In the genomic region with DNA sequence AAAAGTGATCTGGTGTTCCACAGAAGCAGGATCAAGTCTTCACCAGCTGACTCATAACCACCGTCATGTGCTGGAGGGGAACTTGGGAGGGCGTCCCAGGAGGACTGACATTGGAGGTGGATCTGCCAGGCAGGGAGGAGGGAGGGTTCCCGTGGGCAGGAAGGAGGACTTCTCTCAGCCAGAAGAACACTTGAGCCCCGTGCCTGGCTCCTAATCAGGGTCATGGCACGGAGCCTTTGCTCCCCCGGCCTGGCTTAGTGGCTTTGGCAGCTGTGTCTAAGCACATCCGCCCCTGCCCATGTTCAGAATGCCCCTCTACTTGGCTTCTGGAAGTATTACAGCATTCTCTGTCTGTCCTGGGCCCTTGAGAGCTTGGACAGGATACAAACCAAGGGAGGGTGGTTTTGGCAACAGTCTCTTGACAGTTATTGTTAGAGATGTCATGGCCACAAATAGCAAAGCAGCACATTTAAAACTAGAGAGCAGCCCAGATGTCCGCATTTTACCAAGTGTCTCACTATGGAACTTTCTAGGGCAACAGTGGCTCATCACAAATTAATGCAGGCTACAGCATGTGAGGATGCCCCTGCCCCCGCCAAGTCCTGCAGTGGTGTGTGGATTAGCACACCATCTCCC, we compare ENCODE assay signal across 10 cellular contexts. TPM values are rescaled to one million over a fixed set of nuclear protein-coding genes. Genes with fewer than 3 reads are reported as not detected.
A peak's percentile ranks its signal among the peaks of the same experiment; 100 is the strongest.
DNase-seq lines count a peak whose midpoint lies in the region; ATAC-seq and TF ChIP-seq lines count a peak whose summit lies in the region.
"Had no signal": no experiment of that assay in that cellular context is flagged by ENCODE, and none has a peak within 500 bp of the region (broad histone marks: within the 10 kb centered on the region; RNA-seq: fewer than 3 reads in every experiment).

No MANE protein-coding gene starts in this region.

- H3K27ac ChIP-seq in skeletal muscle tissue (ENCODE audit: low read depth, low read length), result peak overlapping the region; percentile 94
- H3K27ac ChIP-seq: epithelial cell of prostate had no signal

- ATAC-seq in GM18909 (IDR thresholded peaks at IDR 0.05; ENCODE audit: poor library complexity, unreplicated experiment), result no peak

- H3K4me1 Mint-ChIP-seq in activated naive CD4-positive, alpha-beta T cell treated with anti-CD3 and anti-CD28 coated beads, Interleukin-2, amount 10 ng/mL, durations not matched to agents 7 days and 5 days, result no peaks in the 10 kb centered on the region

- H3K4me3 ChIP-seq in astrocyte of the cerebellum (ENCODE audit: low read depth, low read length) (no peak overlapping the region), skeletal muscle tissue (ENCODE audit: low read length in 3 of 3) (peak overlapping the region; percentile 27 to 48 (median 30))

- no peak overlapping the region for H3K4me3 Mint-ChIP-seq in activated naive CD4-positive, alpha-beta T cell treated with anti-CD3 and anti-CD28 coated beads, Interleukin-2, amount 10 ng/mL, durations not matched to agents 7 days and 5 days

- TF ChIP-seq CTCF in astrocyte of the cerebellum (IDR thresholded peaks at IDR 0.05; ENCODE audit: low read depth, low read length, missing control alignments), result no peak

- no peaks in the 10 kb centered on the region for H3K9me3 Mint-ChIP-seq in activated naive CD4-positive, alpha-beta T cell treated with anti-CD3 and anti-CD28 coated beads, Interleukin-2, amount 10 ng/mL, durations not matched to agents 7 days and 5 days

- H3K27ac Mint-ChIP-seq in activated naive CD4-positive, alpha-beta T cell treated with anti-CD3 and anti-CD28 coated beads, Interleukin-2, amount 10 ng/mL, durations not matched to agents 7 days and 5 days, result no peak overlapping the region

- in situ Hi-C loops in astrocyte of the cerebellum (cut with HindIII; ENCODE audit: low sequenced_read_pairs), result no loop called here

- H3K9me3 ChIP-seq in skeletal muscle tissue (ENCODE audit: control insufficient read depth in 3 of 3, low read length in 3 of 3), result no peaks in the 10 kb centered on the region

- peaks cover 38% of the 10 kb centered on the region for H3K36me3 Mint-ChIP-seq in activated naive CD4-positive, alpha-beta T cell treated with anti-CD3 and anti-CD28 coated beads, Interleukin-2, amount 10 ng/mL, durations not matched to agents 7 days and 5 days

- peaks cover 38 to 43% (median 42%) of the 10 kb centered on the region in 3 donors for H3K36me3 ChIP-seq in skeletal muscle tissue (ENCODE audit: control insufficient read depth in 3 of 3, insufficient read depth in 3 of 3, low read length in 3 of 3)

- H3K27me3 ChIP-seq in skeletal muscle tissue (ENCODE audit: control insufficient read depth in 3 of 3, insufficient read depth in 3 of 3, low read length in 3 of 3), result no peaks in the 10 kb centered on the region

- CTCF ChIA-PET in activated naive CD4-positive, alpha-beta T cell treated with anti-CD3 and anti-CD28 coated beads, Interleukin-2, amount 10 ng/mL, durations not matched to agents 7 days and 5 days (lab: Charles Lee), result no interaction called here

- peaks cover 22 to 27% (median 25%) of the 10 kb centered on the region in 3 donors for H3K4me1 ChIP-seq in skeletal muscle tissue (ENCODE audit: control insufficient read depth in 3 of 3, insufficient read depth in 3 of 3, low read length in 3 of 3)

- DNase-seq in GM04503 (ENCODE audit: low read depth) (peak; percentile 91), astrocyte of the cerebellum (ENCODE audit: low read depth) (peak; percentile 82), hepatic stellate cell (ENCODE audit: low spot score) (peak; percentile 90), kidney tubule cell (ENCODE audit: low spot score) (no peak), SW480 (ENCODE audit: low spot score) (no peak)
- no peak for DNase-seq in activated naive CD4-positive, alpha-beta T cell treated with anti-CD3 and anti-CD28 coated beads, Interleukin-2, amount 10 ng/mL, durations not matched to agents 7 days and 5 days
- DNase-seq: NCI-H1436 had no signal

- peak overlapping the region; percentile 46 to 71 (median 48) for H3K9ac ChIP-seq in skeletal muscle tissue (ENCODE audit: low read depth in 1 of 3, low read length in 3 of 3)

- no peaks in the 10 kb centered on the region for H3K27me3 Mint-ChIP-seq in activated naive CD4-positive, alpha-beta T cell treated with anti-CD3 and anti-CD28 coated beads, Interleukin-2, amount 10 ng/mL, durations not matched to agents 7 days and 5 days

RNA-seq across cellular contexts. Expression of a gene that starts 11.5 kb away (rescaled TPM):
- total RNA-seq in skeletal muscle tissue, result 44.4 TPM

RNA-seq across cellular contexts. Expression of a gene that starts 12.5 kb away (rescaled TPM):
- total RNA-seq in skeletal muscle tissue, result 3.7 TPM

RNA-seq across cellular contexts. Expression of a gene that starts 26.7 kb away (rescaled TPM):
- total RNA-seq in skeletal muscle tissue, result not detected

RNA-seq across cellular contexts. Expression of a gene that starts 59.7 kb away (rescaled TPM):
- total RNA-seq in skeletal muscle tissue, result 32.4 TPM

Comparison
In these comparisons a context has a peak if more than half of its experiments do, and no peak if none do; other contexts are left out.
1. DNase-seq: peak in GM04503 (single experiment), astrocyte of the cerebellum (single experiment) and hepatic stellate cell (single experiment); none in activated naive CD4-positive, alpha-beta T cell treated with anti-CD3 and anti-CD28 coated beads, Interleukin-2, amount 10 ng/mL, durations not matched to agents 7 days and 5 days (single experiment), kidney tubule cell (single experiment) and SW480 (single experiment).